In the genomic region with DNA sequence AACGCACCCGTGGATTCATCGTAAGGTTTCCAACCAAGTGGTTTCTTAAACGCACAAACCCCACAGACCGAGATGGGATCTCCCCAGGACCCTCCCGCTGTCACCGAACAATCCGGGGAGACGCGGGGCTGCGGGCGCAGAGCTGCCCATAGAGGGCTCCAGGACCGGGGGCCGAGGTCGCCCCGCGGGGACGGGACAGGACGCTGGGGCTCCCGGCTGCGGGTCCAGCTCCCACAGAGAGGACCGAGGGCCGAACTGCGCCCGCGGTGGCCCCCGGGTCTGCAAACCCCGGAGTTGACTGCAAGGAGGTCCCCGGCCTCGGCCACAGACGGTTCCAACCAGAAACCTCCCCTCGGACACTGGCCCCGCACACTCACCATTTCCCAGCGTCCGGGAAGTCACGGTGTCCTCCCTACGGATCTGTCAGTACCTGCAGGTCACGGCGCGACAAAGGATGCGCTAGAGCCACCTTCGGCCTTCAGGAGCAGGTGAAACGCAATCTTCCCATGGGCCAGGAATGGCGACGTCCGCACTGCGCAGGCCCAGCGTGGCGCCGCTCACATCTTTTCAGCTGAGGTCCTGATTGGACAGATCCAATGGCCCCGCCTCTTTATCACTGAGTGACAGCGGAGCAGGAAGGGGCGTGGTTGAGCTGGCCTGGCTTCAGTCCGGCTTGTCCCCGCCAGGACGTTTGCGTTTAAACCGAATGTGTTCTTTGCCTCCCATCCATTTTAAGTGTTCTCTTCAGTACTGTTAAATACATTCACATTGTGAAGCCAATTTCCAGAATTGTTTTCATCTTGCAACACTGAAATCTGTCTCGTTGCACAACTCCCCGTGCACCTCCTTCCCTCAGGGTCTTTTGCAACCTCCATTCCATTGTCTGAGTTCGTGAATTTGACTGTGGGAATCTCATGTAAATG, we compare ENCODE assay signal across 8 cellular contexts. TPM values are rescaled to one million over a fixed set of nuclear protein-coding genes. Genes with fewer than 3 reads are reported as not detected.
DNase-seq lines count a peak whose midpoint lies in the region; ATAC-seq, FAIRE-seq and TF ChIP-seq lines count a peak whose summit lies in the region.

A gene (minus strand): TSS at position 534 of the 923 bp plus-strand sequence. CDS start 154 bp downstream, at position 380.

- peak; percentile 100 for ATAC-seq in gastroesophageal sphincter

- no peak within 1 kb of the TSS for H4K91ac ChIP-seq in neuronal stem cell (ENCODE audit: low read depth, low read length, poor library complexity)

- H3K9me3 ChIP-seq in SJCRH30 (replicated peaks) (peaks cover 11% of the 10 kb centered on the region), gastroesophageal sphincter (peaks cover 0 to 25% (median 0%) of the 10 kb centered on the region in 3 donors), neuronal stem cell (replicated peaks in 1 of 2; ENCODE audit: control insufficient read depth in 2 of 2, insufficient read depth in 1 of 2, low read depth in 1 of 2, low read length in 2 of 2) (peaks cover 0 to 40% of the 10 kb centered on the region in 2 donors), subcutaneous abdominal adipose tissue (ENCODE audit: control insufficient read depth in 5 of 5, low read length in 5 of 5) (peaks cover 0 to 15% (median 4%) of the 10 kb centered on the region in 5 donors)

- H3K4me3 ChIP-seq in SJCRH30 (peak within 1 kb of the TSS; percentile 89), gastroesophageal sphincter (peak within 1 kb of the TSS; percentile 95 to 97), neuronal stem cell (ENCODE audit: low read length in 2 of 2) (peak within 1 kb of the TSS; percentile 70 to 96), subcutaneous abdominal adipose tissue (ENCODE audit: low read depth in 1 of 5, low read length in 5 of 5) (peak within 1 kb of the TSS; percentile 81 to 100 (median 93))

- peak within 1 kb of the TSS; percentile 91 for H2AFZ ChIP-seq in neuronal stem cell (ENCODE audit: low read length)

- peak within 1 kb of the TSS; percentile 17; the same call in 1 of the 2 replicates for H3K27ac ChIP-seq in SJCRH30
- peak within 1 kb of the TSS; percentile 27 to 87 (median 78) for H3K27ac ChIP-seq in gastroesophageal sphincter
- no peak within 1 kb of the TSS for H3K27ac ChIP-seq in neuronal stem cell (replicated peaks; ENCODE audit: low read length)
- peak within 1 kb of the TSS; percentile 45 for H3K27ac ChIP-seq in subcutaneous abdominal adipose tissue (ENCODE audit: low read depth, low read length)

- peak; percentile 84 for FAIRE-seq in H54 (lab: Jason Lieb, UNC)

- 2 to 7% methylated on average over 3 to 9 of the region's 61 CpGs for whole genome bisulfite sequencing in gastroesophageal sphincter (ENCODE audit: low coverage in 1 of 2), 2 donors
- WGBS in neuronal stem cell (ENCODE audit: extremely low coverage in 2 of 2, insufficient read length in 2 of 2, insufficient replicate concordance in 1 of 2), 2 donors = no CpG with 5 or more reads among the region's 61 CpGs

- peak within 1 kb of the TSS; percentile 96 for H3K9ac ChIP-seq in neuronal stem cell (ENCODE audit: low read depth, low read length, poor library complexity)
- H3K9ac ChIP-seq in subcutaneous abdominal adipose tissue (ENCODE audit: low read length in 5 of 5) = peak within 1 kb of the TSS; percentile 67 to 93 (median 85)

- H3K4me1 ChIP-seq in SJCRH30 = 0 out of 2 replicates have a peak, but pooled peaks cover 2% of the 10 kb centered on the region
- peaks cover 0 to 23% (median 0%) of the 10 kb centered on the region in 3 donors for H3K4me1 ChIP-seq in gastroesophageal sphincter
- H3K4me1 ChIP-seq in neuronal stem cell (ENCODE audit: control insufficient read depth in 2 of 2, insufficient read depth in 1 of 2, low read depth in 1 of 2, low read length in 2 of 2) = peaks cover 0 to 2% of the 10 kb centered on the region in 2 donors
- H3K4me1 ChIP-seq in subcutaneous abdominal adipose tissue (ENCODE audit: control insufficient read depth in 5 of 5, insufficient read depth in 5 of 5, low read length in 5 of 5) = peaks cover 3 to 22% (median 13%) of the 10 kb centered on the region in 5 donors

- peaks cover 15% of the 10 kb centered on the region for H3K36me3 ChIP-seq in SJCRH30
- H3K36me3 ChIP-seq in gastroesophageal sphincter = peaks cover 0 to 30% of the 10 kb centered on the region in 2 donors
- H3K36me3 ChIP-seq in neuronal stem cell (replicated peaks in 1 of 2; ENCODE audit: control insufficient read depth in 2 of 2, insufficient read depth in 2 of 2, low read length in 2 of 2) = peaks cover 7 to 28% of the 10 kb centered on the region in 2 donors
- H3K36me3 ChIP-seq in subcutaneous abdominal adipose tissue (ENCODE audit: control insufficient read depth in 5 of 5, insufficient read depth in 5 of 5, low read length in 5 of 5) = peaks cover 0 to 5% (median 0%) of the 10 kb centered on the region in 5 donors

- H3K4me2 ChIP-seq in neuronal stem cell (ENCODE audit: insufficient read depth, low read length, poor library complexity, severe bottlenecking) = peak within 1 kb of the TSS; percentile 69

- peak in 2 of 4 experiments; percentile 18 to 32 for TF ChIP-seq CTCF in gastroesophageal sphincter (IDR thresholded peaks at IDR 0.05)

- no peak within 1 kb of the TSS for H3K14ac ChIP-seq in neuronal stem cell (ENCODE audit: low read length)

- H2BK15ac ChIP-seq in neuronal stem cell (ENCODE audit: low read length) = no peak within 1 kb of the TSS

- peaks cover 11% of the 10 kb centered on the region for H3K79me1 ChIP-seq in neuronal stem cell (ENCODE audit: low read depth, low read length)

- no peak within 1 kb of the TSS for H2BK120ac ChIP-seq in neuronal stem cell (ENCODE audit: low read depth, low read length)

- H4K8ac ChIP-seq in neuronal stem cell (ENCODE audit: low read depth, low read length) = no peak within 1 kb of the TSS

- peak; percentile 94 for TF ChIP-seq POLR2A in H54 (IDR thresholded peaks at IDR 0.05; ENCODE audit: low read depth, low read length)
- TF ChIP-seq POLR2A in gastroesophageal sphincter (IDR thresholded peaks at IDR 0.05) = peak; percentile 39 to 73

- no peak within 1 kb of the TSS for H2BK12ac ChIP-seq in neuronal stem cell (ENCODE audit: low read length)

- no peak within 1 kb of the TSS for H2AK5ac ChIP-seq in neuronal stem cell (ENCODE audit: low read depth, low read length)

- peak within 1 kb of the TSS; percentile 90 for H3K23ac ChIP-seq in neuronal stem cell (ENCODE audit: low read depth, low read length, poor library complexity)

- no peaks in the 10 kb centered on the region for H3K27me3 ChIP-seq in SJCRH30
- H3K27me3 ChIP-seq in gastroesophageal sphincter = no peaks in the 10 kb centered on the region
- no peaks in the 10 kb centered on the region for H3K27me3 ChIP-seq in neuronal stem cell (ENCODE audit: control insufficient read depth in 3 of 3, insufficient read depth in 3 of 3, low read depth in 1 of 3, low read length in 3 of 3)
- no peaks in the 10 kb centered on the region for H3K27me3 ChIP-seq in subcutaneous abdominal adipose tissue (ENCODE audit: control insufficient read depth in 5 of 5, insufficient read depth in 4 of 5, low read length in 5 of 5)

- H3K18ac ChIP-seq in neuronal stem cell (ENCODE audit: low read length) = peak within 1 kb of the TSS; percentile 94

- in situ Hi-C loops in G401 (cut with HindIII; ENCODE audit: low sequenced_read_pairs) = no loop called here

- H3K4ac ChIP-seq in neuronal stem cell (ENCODE audit: low read length) = no peak within 1 kb of the TSS

- TF ChIP-seq EP300 in gastroesophageal sphincter (IDR thresholded peaks at IDR 0.05) = no peak

- no peak within 1 kb of the TSS for H2BK5ac ChIP-seq in neuronal stem cell (ENCODE audit: low read length)

- DNase-seq in G401 (ENCODE audit: low spot score) (peak; percentile 95), H54 (ENCODE audit: insufficient read length, low spot score) (peak; percentile 95), LoVo (ENCODE audit: low spot score) (peak; percentile 96), SJCRH30 (peak; percentile 96 to 97), neuronal stem cell (ENCODE audit: low spot score) (peak; percentile 85)
- DNase-seq in activated naive CD4-positive, alpha-beta T cell treated with Interleukin-2 at 50 U/mL for 16 hours = peak; percentile 94

RNA-seq across cellular contexts. Expression of the gene that starts here (rescaled TPM):
- 4.7 and 7.8 TPM in 2 replicates for total RNA-seq in G401 (2014; rRNA removed; shearing (Covaris generic))
- total RNA-seq in SJCRH30 (2014; rRNA removed; shearing (Covaris generic)) = 7.8 and 7.9 TPM in 2 replicates
- 10 to 100 TPM in 2 of 4 donors, 1 to 10 TPM in 2; 7.4 to 11.4 (median 9.6) TPM for total RNA-seq in gastroesophageal sphincter
- 5.3 TPM for polyA plus RNA-seq in neuronal stem cell (2013, experiment 1 of 2)
- 5.5 TPM for polyA plus RNA-seq in neuronal stem cell (2013, experiment 2 of 2)
